Comparison of ENCODE assay signal across 15 cellular contexts in genomic region chr4:48591372-48591771, GRCh38.
A peak's percentile ranks its signal among the peaks of the same experiment; 100 is the strongest.
DNase-seq lines count a peak whose midpoint lies in the region; ATAC-seq, FAIRE-seq and TF ChIP-seq lines count a peak whose summit lies in the region.
"Had no signal": no experiment of that assay in that cellular context is flagged by ENCODE, and none has a peak within 500 bp of the region (broad histone marks: within the 10 kb centered on the region; RNA-seq: fewer than 3 reads in every experiment).

No MANE protein-coding gene starts in this region.

- H3K27ac ChIP-seq in tibial nerve = no peak overlapping the region
- H3K27ac ChIP-seq: KMS-11, RWPE1 had no signal

- H3K27ac Mint-ChIP-seq in activated naive CD8-positive, alpha-beta T cell = peak overlapping the region; percentile 62
- H3K27ac Mint-ChIP-seq in activated naive CD8-positive, alpha-beta T cell treated with anti-CD3 and anti-CD28 coated beads for 36 hours = no peak overlapping the region
- peak overlapping the region in 8 of 10 donors; percentile 3 to 70 (median 32) for H3K27ac Mint-ChIP-seq in naive thymus-derived CD8-positive, alpha-beta T cell
- H3K27ac Mint-ChIP-seq in activated T-helper 2 cell treated with anti-CD3 and anti-CD28 coated beads, Interferon-gamma antibody, Interleukin-2, Interleukin-4, amounts not matched to agents 10 μg/mL and 5 μg/mL and 100 μg/mL, durations not matched to agents 14 hours and 24 hours and 36 hours = no peak overlapping the region
- H3K27ac Mint-ChIP-seq in activated CD4-positive, alpha-beta T cell treated with anti-CD3 and anti-CD28 coated beads, Interleukin-2, amount 10 ng/mL, durations not matched to agents 24 days and 14 days = no peak overlapping the region

- peaks cover 0 to 40% (median 4%) of the 10 kb centered on the region in 3 donors for H3K36me3 ChIP-seq in tibial nerve

- no peak for TF ChIP-seq EP300 in tibial nerve (IDR thresholded peaks at IDR 0.05)

- FAIRE-seq in GM12892 (lab: Jason Lieb, UNC) = peak; percentile 21

- H3K4me3 Mint-ChIP-seq in activated naive CD8-positive, alpha-beta T cell = no peak overlapping the region
- no peak overlapping the region for H3K4me3 Mint-ChIP-seq in activated naive CD8-positive, alpha-beta T cell treated with anti-CD3 and anti-CD28 coated beads for 36 hours
- no peak overlapping the region for H3K4me3 Mint-ChIP-seq in naive thymus-derived CD8-positive, alpha-beta T cell
- H3K4me3 Mint-ChIP-seq in activated T-helper 2 cell treated with anti-CD3 and anti-CD28 coated beads, Interferon-gamma antibody, Interleukin-2, Interleukin-4, amounts not matched to agents 10 μg/mL and 5 μg/mL and 100 μg/mL, durations not matched to agents 14 hours and 24 hours and 36 hours (ENCODE audit: low read depth) = no peak overlapping the region
- no peak overlapping the region for H3K4me3 Mint-ChIP-seq in activated CD4-positive, alpha-beta T cell treated with anti-CD3 and anti-CD28 coated beads, Interleukin-2, amount 10 ng/mL, durations not matched to agents 24 days and 14 days
- H3K4me3 Mint-ChIP-seq: CD14-positive monocyte had no signal

- intact Hi-C loops in activated T-helper 2 cell treated with anti-CD3 and anti-CD28 coated beads, Interferon-gamma antibody, Interleukin-2, Interleukin-4, amounts not matched to agents 10 μg/mL and 5 μg/mL and 100 μg/mL, durations not matched to agents 14 hours and 24 hours and 36 hours (cut with micrococcal nuclease) = no loop called here
- intact Hi-C loops in activated CD4-positive, alpha-beta T cell treated with anti-CD3 and anti-CD28 coated beads, Interleukin-2, amount 10 ng/mL, durations not matched to agents 24 days and 14 days (cut with micrococcal nuclease) = no loop called here

- no peaks in the 10 kb centered on the region for H3K27me3 Mint-ChIP-seq in activated naive CD8-positive, alpha-beta T cell
- no peaks in the 10 kb centered on the region for H3K27me3 Mint-ChIP-seq in activated naive CD8-positive, alpha-beta T cell treated with anti-CD3 and anti-CD28 coated beads for 36 hours
- no peaks in the 10 kb centered on the region for H3K27me3 Mint-ChIP-seq in naive thymus-derived CD8-positive, alpha-beta T cell
- H3K27me3 Mint-ChIP-seq in activated T-helper 2 cell treated with anti-CD3 and anti-CD28 coated beads, Interferon-gamma antibody, Interleukin-2, Interleukin-4, amounts not matched to agents 10 μg/mL and 5 μg/mL and 100 μg/mL, durations not matched to agents 14 hours and 24 hours and 36 hours (ENCODE audit: low read depth) = no peaks in the 10 kb centered on the region
- no peaks in the 10 kb centered on the region for H3K27me3 Mint-ChIP-seq in activated CD4-positive, alpha-beta T cell treated with anti-CD3 and anti-CD28 coated beads, Interleukin-2, amount 10 ng/mL, durations not matched to agents 24 days and 14 days

- no peaks in the 10 kb centered on the region for H3K4me1 ChIP-seq in tibial nerve

- TF ChIP-seq POLR2A in GM12892 (IDR thresholded peaks at IDR 0.05; ENCODE audit: low read depth, low read length) = no peak
- TF ChIP-seq POLR2A in tibial nerve (IDR thresholded peaks at IDR 0.05) = no peak

- H3K9me3 ChIP-seq in tibial nerve = no peaks in the 10 kb centered on the region

- 65 to 81% methylated on average over 1 of the region's 1 CpG for WGBS in tibial nerve, 2 donors

- H3K36me3 Mint-ChIP-seq in activated naive CD8-positive, alpha-beta T cell = peaks cover 10% of the 10 kb centered on the region
- peaks cover 12% of the 10 kb centered on the region for H3K36me3 Mint-ChIP-seq in activated naive CD8-positive, alpha-beta T cell treated with anti-CD3 and anti-CD28 coated beads for 36 hours
- H3K36me3 Mint-ChIP-seq in naive thymus-derived CD8-positive, alpha-beta T cell = peaks cover 0 to 74% (median 9%) of the 10 kb centered on the region in 3 donors
- peaks cover 56% of the 10 kb centered on the region for H3K36me3 Mint-ChIP-seq in activated T-helper 2 cell treated with anti-CD3 and anti-CD28 coated beads, Interferon-gamma antibody, Interleukin-2, Interleukin-4, amounts not matched to agents 10 μg/mL and 5 μg/mL and 100 μg/mL, durations not matched to agents 14 hours and 24 hours and 36 hours (ENCODE audit: low read depth)
- peaks cover 33% of the 10 kb centered on the region for H3K36me3 Mint-ChIP-seq in activated CD4-positive, alpha-beta T cell treated with anti-CD3 and anti-CD28 coated beads, Interleukin-2, amount 10 ng/mL, durations not matched to agents 24 days and 14 days (ENCODE audit: low read depth)

- POLR2A ChIA-PET in naive thymus-derived CD8-positive, alpha-beta T cell (lab: Charles Lee) = no interaction called here

- H3K9me3 Mint-ChIP-seq in activated naive CD8-positive, alpha-beta T cell (ENCODE audit: low read depth) = no peaks in the 10 kb centered on the region
- no peaks in the 10 kb centered on the region for H3K9me3 Mint-ChIP-seq in activated naive CD8-positive, alpha-beta T cell treated with anti-CD3 and anti-CD28 coated beads for 36 hours
- H3K9me3 Mint-ChIP-seq in naive thymus-derived CD8-positive, alpha-beta T cell = no peaks in the 10 kb centered on the region
- H3K9me3 Mint-ChIP-seq in activated T-helper 2 cell treated with anti-CD3 and anti-CD28 coated beads, Interferon-gamma antibody, Interleukin-2, Interleukin-4, amounts not matched to agents 10 μg/mL and 5 μg/mL and 100 μg/mL, durations not matched to agents 14 hours and 24 hours and 36 hours = no peaks in the 10 kb centered on the region
- no peaks in the 10 kb centered on the region for H3K9me3 Mint-ChIP-seq in activated CD4-positive, alpha-beta T cell treated with anti-CD3 and anti-CD28 coated beads, Interleukin-2, amount 10 ng/mL, durations not matched to agents 24 days and 14 days
- H3K9me3 Mint-ChIP-seq: CD14-positive monocyte had no signal

- H3K4me3 ChIP-seq in tibial nerve = no peak overlapping the region

- ATAC-seq in naive thymus-derived CD8-positive, alpha-beta T cell = no peak

- no peak for DNase-seq in activated naive CD8-positive, alpha-beta T cell treated with anti-CD3 and anti-CD28 coated beads for 36 hours
- DNase-seq in GM12892 (ENCODE audit: insufficient read length) = no peak
- peak; percentile 2 for DNase-seq in amniotic epithelial cell (ENCODE audit: low read depth)
- DNase-seq in naive thymus-derived CD8-positive, alpha-beta T cell = no peak
- DNase-seq in tibial nerve (ENCODE audit: low spot score in 2 of 2) = no peak
- no peak for DNase-seq in activated T-helper 2 cell treated with anti-CD3 and anti-CD28 coated beads, Interferon-gamma antibody, Interleukin-2, Interleukin-4, amounts not matched to agents 10 μg/mL and 5 μg/mL and 100 μg/mL, durations not matched to agents 14 hours and 24 hours and 36 hours (ENCODE audit: low spot score)
- DNase-seq in activated CD4-positive, alpha-beta T cell treated with anti-CD3 and anti-CD28 coated beads, Interleukin-2, amount 10 ng/mL, durations not matched to agents 24 days and 14 days = no peak
- DNase-seq: DMS79, GOT3, NCI-H1092, NCI-H345 had no signal

- no peaks in the 10 kb centered on the region for H3K27me3 ChIP-seq in tibial nerve

- TF ChIP-seq CTCF in tibial nerve (IDR thresholded peaks at IDR 0.05) = no peak

- peaks cover 17% of the 10 kb centered on the region for H3K4me1 Mint-ChIP-seq in activated naive CD8-positive, alpha-beta T cell (ENCODE audit: low read depth)
- peaks cover 11% of the 10 kb centered on the region for H3K4me1 Mint-ChIP-seq in activated naive CD8-positive, alpha-beta T cell treated with anti-CD3 and anti-CD28 coated beads for 36 hours
- H3K4me1 Mint-ChIP-seq in naive thymus-derived CD8-positive, alpha-beta T cell = peaks cover 7 to 25% (median 11%) of the 10 kb centered on the region in 4 donors
- H3K4me1 Mint-ChIP-seq in activated T-helper 2 cell treated with anti-CD3 and anti-CD28 coated beads, Interferon-gamma antibody, Interleukin-2, Interleukin-4, amounts not matched to agents 10 μg/mL and 5 μg/mL and 100 μg/mL, durations not matched to agents 14 hours and 24 hours and 36 hours (ENCODE audit: low read depth) = peaks cover 12% of the 10 kb centered on the region
- peaks cover 13% of the 10 kb centered on the region for H3K4me1 Mint-ChIP-seq in activated CD4-positive, alpha-beta T cell treated with anti-CD3 and anti-CD28 coated beads, Interleukin-2, amount 10 ng/mL, durations not matched to agents 24 days and 14 days

Comparison
In these comparisons a context has a peak if more than half of its experiments do, and no peak if none do; other contexts are left out.
1. H3K27ac Mint-ChIP-seq: peak in activated naive CD8-positive, alpha-beta T cell (single experiment) and naive thymus-derived CD8-positive, alpha-beta T cell (8 of 10); none in activated naive CD8-positive, alpha-beta T cell treated with anti-CD3 and anti-CD28 coated beads for 36 hours (single experiment), activated T-helper 2 cell treated with anti-CD3 and anti-CD28 coated beads, Interferon-gamma antibody, Interleukin-2, Interleukin-4, amounts not matched to agents 10 μg/mL and 5 μg/mL and 100 μg/mL, durations not matched to agents 14 hours and 24 hours and 36 hours (single experiment) and activated CD4-positive, alpha-beta T cell treated with anti-CD3 and anti-CD28 coated beads, Interleukin-2, amount 10 ng/mL, durations not matched to agents 24 days and 14 days (single experiment).